In genomic region chr18:56166914-56167313, GRCh38 we compare ENCODE assay signal across 24 cellular contexts.
DNase-seq lines count a peak whose midpoint lies in the region; ATAC-seq and TF ChIP-seq lines count a peak whose summit lies in the region.
"Had no signal": no experiment of that assay in that cellular context is flagged by ENCODE, and none has a peak within 500 bp of the region (broad histone marks: within the 10 kb centered on the region; RNA-seq: fewer than 3 reads in every experiment).

No MANE protein-coding gene starts in this region.

- peak overlapping the region; percentile 98 for H3K27ac ChIP-seq in PC-9
- H3K27ac ChIP-seq in left lung = peak overlapping the region; percentile 13 to 44
- peak overlapping the region in 3 of 4 donors; percentile 31 to 76 (median 69) for H3K27ac ChIP-seq in sigmoid colon
- H3K27ac ChIP-seq in right atrium auricular region = no peak overlapping the region
- no peak overlapping the region for H3K27ac ChIP-seq in colonic mucosa
- H3K27ac ChIP-seq: BLaER1 had no signal

- no peak for TF ChIP-seq EP300 in sigmoid colon (IDR thresholded peaks at IDR 0.05)

- H3K27me3 ChIP-seq in PC-9 (ENCODE audit: insufficient read depth, low read depth) (no peaks in the 10 kb centered on the region), left lung (no peaks in the 10 kb centered on the region), sigmoid colon (no peaks in the 10 kb centered on the region), right atrium auricular region (no peaks in the 10 kb centered on the region), colonic mucosa (no peaks in the 10 kb centered on the region)
- H3K27me3 ChIP-seq: BLaER1, tibial nerve had no signal

- no peaks in the 10 kb centered on the region for H3K9me2 ChIP-seq in PC-9 (ENCODE audit: insufficient read depth)

- H3K9me3 ChIP-seq in PC-9 (ENCODE audit: insufficient read depth, low read depth) (peaks cover 3% of the 10 kb centered on the region; the same call in 1 of the 2 replicates), left lung (no peaks in the 10 kb centered on the region), sigmoid colon (no peaks in the 10 kb centered on the region), right atrium auricular region (no peaks in the 10 kb centered on the region), colonic mucosa (no peaks in the 10 kb centered on the region)
- H3K9me3 ChIP-seq: tibial nerve had no signal

- H3K36me3 ChIP-seq in PC-9 (ENCODE audit: low read depth) (no peaks in the 10 kb centered on the region), left lung (no peaks in the 10 kb centered on the region), sigmoid colon (no peaks in the 10 kb centered on the region), right atrium auricular region (no peaks in the 10 kb centered on the region), colonic mucosa (no peaks in the 10 kb centered on the region)
- H3K36me3 ChIP-seq: BLaER1, tibial nerve had no signal

- H4K20me1 ChIP-seq in PC-9 (ENCODE audit: insufficient read depth) = no peaks in the 10 kb centered on the region
- H4K20me1 ChIP-seq: BLaER1 had no signal

- no peak overlapping the region for H3K9ac ChIP-seq in colonic mucosa (ENCODE audit: low read depth in 2 of 2, low read length in 2 of 2)
- H3K9ac ChIP-seq: BLaER1 had no signal

- H3F3A ChIP-seq in PC-9 (ENCODE audit: insufficient read depth, low read depth) = peaks cover 24% of the 10 kb centered on the region

- DNase-seq in AG10803 (ENCODE audit: low read depth) = peak; percentile 62
- DNase-seq in PC-9 = no peak
- no peak for DNase-seq in left lung
- DNase-seq in sigmoid colon = no peak
- DNase-seq in right atrium auricular region (ENCODE audit: low spot score) = no peak
- no peak for DNase-seq in stimulated activated naive CD4-positive, alpha-beta T cell treated with Interleukin-2 at 50 U/mL for 16 hours (lab: John Stamatoyannopoulos, UW)
- DNase-seq in colonic mucosa = no peak
- no peak for DNase-seq in NK-92 treated with Interleukin-12 subunit alpha and Interleukin-12 subunit beta, amount 100 ng/mL, for 24 hours (lab: John Stamatoyannopoulos, UW)
- DNase-seq: activated CD4-positive, alpha-beta T cell treated with anti-CD3 and anti-CD28 coated beads for 36 hours; activated CD8-positive, alpha-beta T cell treated with anti-CD3 and anti-CD28 coated beads, Interleukin-2, amount 10 ng/mL, durations not matched to agents 7 days and 5 days; anterior cingulate cortex; glutamatergic neuron; GOT3; left ventricle myocardium superior; midbrain; NCI-H1092 treated with DMSO at 0.1 percent for 48 hours; NCI-H187; NCI-H526 treated with DMSO at 0.1 percent for 48 hours; posterior cingulate gyrus; RPMI8226 had no signal

- H3K4me1 ChIP-seq in PC-9 (replicated peaks; ENCODE audit: insufficient read depth) (peaks cover 51% of the 10 kb centered on the region), left lung (peaks cover 8 to 9% of the 10 kb centered on the region in 2 donors), sigmoid colon (peaks cover 0 to 50% (median 34%) of the 10 kb centered on the region in 4 donors), right atrium auricular region (peaks cover 0 to 29% of the 10 kb centered on the region in 2 donors), colonic mucosa (no peaks in the 10 kb centered on the region)

- intact Hi-C loops in PC-9 (cut with micrococcal nuclease; ENCODE audit: unreplicated experiment) (no loop called here), left lung (cut with DNase I) (no loop called here), sigmoid colon (cut with DNase I) (no loop called here), colonic mucosa (cut with DNase I) (no loop called here)

- CTCF ChIA-PET in PC-9 (lab: Charles Lee) = no interaction called here

- no peak for TF ChIP-seq CTCF in AG10803 (conservative IDR thresholded peaks at IDR 0.05; ENCODE audit: low read length)
- no peak for TF ChIP-seq CTCF in PC-9 (conservative IDR thresholded peaks at IDR 0.05)
- no peak for TF ChIP-seq CTCF in left lung (IDR thresholded peaks at IDR 0.05)
- TF ChIP-seq CTCF in sigmoid colon (IDR thresholded peaks at IDR 0.05) = no peak
- no peak for TF ChIP-seq CTCF in right atrium auricular region (IDR thresholded peaks at IDR 0.05)
- TF ChIP-seq CTCF in colonic mucosa (IDR thresholded peaks at IDR 0.05) = no peak

- peak overlapping the region; percentile 72 for H3K4me2 ChIP-seq in PC-9
- H3K4me2 ChIP-seq: BLaER1 had no signal

- H3K79me2 ChIP-seq in PC-9 (ENCODE audit: low read depth) = no peaks in the 10 kb centered on the region

- no peak for TF ChIP-seq POLR2A in sigmoid colon (IDR thresholded peaks at IDR 0.05)

- no TSS peak for BruUV-seq in PC-9 (replicated peaks; lab: Mats Ljungman, UMichigan)

- no peak overlapping the region for H3K4me3 ChIP-seq in AG10803 (ENCODE audit: low read length)
- H3K4me3 ChIP-seq in PC-9 = no peak overlapping the region
- H3K4me3 ChIP-seq in left lung = no peak overlapping the region
- no peak overlapping the region for H3K4me3 ChIP-seq in sigmoid colon
- H3K4me3 ChIP-seq in right atrium auricular region = no peak overlapping the region
- H3K4me3 ChIP-seq in colonic mucosa = no peak overlapping the region
- H3K4me3 ChIP-seq: BLaER1, tibial nerve had no signal

- ATAC-seq in left lung = no peak
- ATAC-seq: activated CD4-positive, alpha-beta T cell treated with anti-CD3 and anti-CD28 coated beads for 36 hours; activated CD8-positive, alpha-beta T cell treated with anti-CD3 and anti-CD28 coated beads, Interleukin-2, amount 10 ng/mL, durations not matched to agents 7 days and 5 days; activated naive CD4-positive, alpha-beta T cell treated with anti-CD3 and anti-CD28 coated beads, Interleukin-2, amount 50 U/mL, for 72 hours; left ventricle myocardium superior; natural killer cell treated with Interleukin-12 subunit alpha and Interleukin-12 subunit beta and Interleukin-15 and Interleukin-18, amount 100 ng/mL, for 72 hours had no signal

- peak overlapping the region; percentile 48; the same call in 1 of the 2 replicates for H2AFZ ChIP-seq in PC-9

- POLR2A ChIA-PET in PC-9 (lab: Charles Lee; ENCODE audit: unreplicated experiment) = no interaction called here

Comparison
In these comparisons a context has a peak if more than half of its experiments do, and no peak if none do; other contexts are left out.
1. H3K27ac ChIP-seq: peak in PC-9 (single experiment), left lung (2 of 2) and sigmoid colon (3 of 4); none in right atrium auricular region (0 of 2) and colonic mucosa (single experiment).